Comparison of ENCODE assay signal across 9 cellular contexts in genomic region chr7:43612599-43613589, GRCh38. TPM values are rescaled to one million over a fixed set of nuclear protein-coding genes. Genes with fewer than 3 reads are reported as not detected.
DNase-seq lines count a peak whose midpoint lies in the region; ATAC-seq and TF ChIP-seq lines count a peak whose summit lies in the region.
"Had no signal": no experiment of that assay in that cellular context is flagged by ENCODE, and none has a peak within 500 bp of the region (broad histone marks: within the 10 kb centered on the region; RNA-seq: fewer than 3 reads in every experiment).

No MANE protein-coding gene starts in this region.

- H3K36me3 ChIP-seq in hepatocyte (replicated peaks; ENCODE audit: insufficient read depth, low read depth), result no peaks in the 10 kb centered on the region

- no peak overlapping the region for H2AFZ ChIP-seq in hepatocyte

- no peak overlapping the region for H3K4me3 ChIP-seq in hepatocyte

- H3K27me3 ChIP-seq in hepatocyte, result no peaks in the 10 kb centered on the region

- H3K27ac ChIP-seq in hepatocyte, result no peak overlapping the region

- H3K9me3 ChIP-seq in hepatocyte (ENCODE audit: low read depth), result no peaks in the 10 kb centered on the region

- H4K20me1 ChIP-seq in hepatocyte (ENCODE audit: insufficient read depth, poor library complexity, severe bottlenecking), result no peaks in the 10 kb centered on the region

- peak; percentile 44 for ATAC-seq in HG03521 (IDR thresholded peaks at IDR 0.05; ENCODE audit: unreplicated experiment)
- no peak for ATAC-seq in GM21423 (IDR thresholded peaks at IDR 0.05; ENCODE audit: unreplicated experiment)

- TF ChIP-seq CTCF in hepatocyte (IDR thresholded peaks at IDR 0.05; ENCODE audit: poor library complexity), result no peak

- peaks cover 4% of the 10 kb centered on the region for H3K79me2 ChIP-seq in hepatocyte

- H3K4me2 ChIP-seq in hepatocyte, result no peak overlapping the region

- no peaks in the 10 kb centered on the region for H3K9me2 ChIP-seq in hepatocyte (replicated peaks; ENCODE audit: insufficient read depth)

- H3K4me1 ChIP-seq in hepatocyte (ENCODE audit: insufficient read depth), result no peaks in the 10 kb centered on the region

- WGBS in hepatocyte (ENCODE audit: low lambda C conversion rate, missing lambda C conversion rate), result 89% methylated on average over 3 of the region's 3 CpGs

- peak; percentile 30 for DNase-seq in stimulated activated CD4-positive, alpha-beta T cell treated with anti-CD3 and anti-CD28 coated beads, Interleukin-15, amount 100 ng/mL, for 24 hours
- no peak for DNase-seq in stimulated activated CD4-positive, alpha-beta T cell treated with anti-CD3 and anti-CD28 coated beads, Interleukin-4, amount 100 ng/mL, for 1 hour
- peak; percentile 50 for DNase-seq in fibroblast of gingiva (ENCODE audit: low read depth)
- no peak for DNase-seq in hepatocyte (ENCODE audit: low spot score)
- DNase-seq in activated CD4-positive, alpha-beta T cell treated with anti-CD3 and anti-CD28 coated beads for 48 hours, result no peak
- DNase-seq in NCI-H510A treated with DMSO at 0.1 percent for 48 hours (lab: John Stamatoyannopoulos, UW), result no peak
- DNase-seq: NCI-H510A had no signal

RNA-seq across cellular contexts. Expression of gene STK17A, which starts 30.0 kb away (rescaled TPM):
- 21.6 and 23.6 TPM in 2 replicates for total RNA-seq in hepatocyte
- polyA plus RNA-seq in hepatocyte, result 19.0 and 21.1 TPM in 2 replicates

Comparison
In these comparisons a context has a peak if more than half of its experiments do, and no peak if none do; other contexts are left out.
1. DNase-seq: peak in stimulated activated CD4-positive, alpha-beta T cell treated with anti-CD3 and anti-CD28 coated beads, Interleukin-15, amount 100 ng/mL, for 24 hours (single experiment) and fibroblast of gingiva (single experiment); none in stimulated activated CD4-positive, alpha-beta T cell treated with anti-CD3 and anti-CD28 coated beads, Interleukin-4, amount 100 ng/mL, for 1 hour (single experiment), hepatocyte (single experiment), activated CD4-positive, alpha-beta T cell treated with anti-CD3 and anti-CD28 coated beads for 48 hours (single experiment) and NCI-H510A treated with DMSO at 0.1 percent for 48 hours (single experiment).